13 cellular contexts compared by ENCODE assay signal in genomic region chr5:108924457-108924961, GRCh38.
DNase-seq lines count a peak whose midpoint lies in the region; ATAC-seq, FAIRE-seq and TF ChIP-seq lines count a peak whose summit lies in the region.
"Had no signal": no experiment of that assay in that cellular context is flagged by ENCODE, and none has a peak within 500 bp of the region (broad histone marks: within the 10 kb centered on the region; RNA-seq: fewer than 3 reads in every experiment).

No MANE protein-coding gene starts in this region.

- intact Hi-C loops in natural killer cell (cut with micrococcal nuclease) (loop anchor here (10.0 kb wide), 1 partner anchor 510 kb away; no protein-coding TSS in a partner anchor), GM12878 (cut with micrococcal nuclease; ENCODE audit: unreplicated experiment) (loop anchor here (5.0 to 10.0 kb wide), 5 partner anchors 240 to 760 kb away; partner anchors contain the start of gene MAN2A1), left ventricle myocardium inferior (cut with micrococcal nuclease) (no loop called here)

- POLR2A ChIA-PET in GM12878 (lab: Charles Lee), result no interaction called here

- SMC1A ChIA-PET in GM12878 (lab: Charles Lee; ENCODE audit: uncharacterized antibody, unreplicated experiment), result interaction anchor here (0.9 to 1.7 kb wide), 6 partner anchors 13 to 423 kb away, joined by 3 to 6 read pairs (median 3); no protein-coding TSS in a partner anchor

- ATAC-seq in natural killer cell (peak; percentile 30 to 59 (median 59)), GM12878 (peak; percentile 81), HG02852 (IDR thresholded peaks at IDR 0.05; ENCODE audit: unreplicated experiment) (no peak)
- no peak for ATAC-seq in natural killer cell treated with Interleukin-12 subunit alpha and Interleukin-12 subunit beta and Interleukin-15 and Interleukin-18, amount 100 ng/mL, for 72 hours

- H3K9me3 ChIP-seq in GM12878 (replicated peaks; ENCODE audit: control insufficient read depth, insufficient read depth, low read length) (no peaks in the 10 kb centered on the region), left ventricle myocardium inferior (replicated peaks) (no peaks in the 10 kb centered on the region)
- H3K9me3 ChIP-seq: thyroid gland had no signal

- TF ChIP-seq EP300 in GM12878 (IDR thresholded peaks at IDR 0.05; ENCODE audit: borderline replicate concordance in 1 of 2, control insufficient read depth in 1 of 2, low read depth in 2 of 2, low read length in 2 of 2), result no peak

- H3K4me1 Mint-ChIP-seq in natural killer cell, result peaks cover 0 to 5% of the 10 kb centered on the region in 2 donors
- H3K4me1 Mint-ChIP-seq in natural killer cell treated with Interleukin-12 subunit alpha and Interleukin-12 subunit beta and Interleukin-15 and Interleukin-18, amount 100 ng/mL, for 72 hours (ENCODE audit: low read depth in 2 of 2), result peaks cover 0 to 3% of the 10 kb centered on the region in 2 donors
- no peaks in the 10 kb centered on the region for H3K4me1 Mint-ChIP-seq in type B pancreatic cell (ENCODE audit: unreplicated experiment)
- H3K4me1 Mint-ChIP-seq: mesothelial cell of epicardium had no signal

- DNase-seq in natural killer cell (no peak), Kasumi-1 (lab: John Stamatoyannopoulos, UW) (peak; percentile 63 to 70), GM12878 (ENCODE audit: low read depth, low spot score) (no peak), type B pancreatic cell (ENCODE audit: extremely low spot score, unreplicated experiment) (no peak), left ventricle myocardium inferior (no peak), NCI-H1417 treated with DMSO at 0.1 percent for 48 hours (lab: John Stamatoyannopoulos, UW) (no peak)
- DNase-seq in natural killer cell treated with Interleukin-12 subunit alpha and Interleukin-12 subunit beta and Interleukin-15 and Interleukin-18, amount 100 ng/mL, for 72 hours (ENCODE audit: low spot score), result no peak
- DNase-seq: NCI-H2081; stimulated activated CD4-positive, alpha-beta T cell treated with anti-CD3 and anti-CD28 coated beads, Interleukin-1b, Interleukin-23, amount 100 ng/mL, for 48 hours; thyroid gland had no signal

- whole genome bisulfite sequencing in GM12878 (ENCODE audit: insufficient coverage, insufficient replicate concordance, low lambda C conversion rate, missing lambda C conversion rate), result 97% methylated on average over 3 of the region's 3 CpGs

- H3K4me3 Mint-ChIP-seq in natural killer cell (peak overlapping the region; percentile 29), type B pancreatic cell (no peak overlapping the region)
- no peak overlapping the region for H3K4me3 Mint-ChIP-seq in natural killer cell treated with Interleukin-12 subunit alpha and Interleukin-12 subunit beta and Interleukin-15 and Interleukin-18, amount 100 ng/mL, for 72 hours
- H3K4me3 Mint-ChIP-seq: mesothelial cell of epicardium; T-helper 1 cell treated with Interleukin-12 subunit alpha and Interleukin-12 subunit beta and Interleukin-4 antibody, amounts not matched to agents 30 μg/mL and 1 μg/mL, for 36 hours had no signal

- H3K27ac ChIP-seq in GM12878 (ENCODE audit: control insufficient read depth, insufficient read depth) (peak overlapping the region; percentile 35), left ventricle myocardium inferior (replicated peaks) (no peak overlapping the region)
- H3K27ac ChIP-seq: thyroid gland had no signal

- H3K9ac ChIP-seq in GM12878 (ENCODE audit: control insufficient read depth, insufficient read depth, low read length), result no peak overlapping the region

- in situ Hi-C loops in GM12878 (cut with MboI), result no loop called here

- no peak for TF ChIP-seq CTCF in natural killer cell (IDR thresholded peaks at IDR 0.05)
- TF ChIP-seq CTCF in GM12878 (IDR thresholded peaks at IDR 0.05 in 2 of 3, conservative IDR thresholded peaks at IDR 0.05 in 1 of 3; ENCODE audit: control insufficient read depth in 2 of 3, extremely low read depth in 1 of 3, insufficient read depth in 1 of 3, low read depth in 3 of 3, low read length in 3 of 3), result peak in 1 of 3 experiments; percentile 24; a peak in 2 of 6 replicates
- peak; percentile 46 for TF ChIP-seq CTCF in type B pancreatic cell (conservative IDR thresholded peaks at IDR 0.05)
- no peak for TF ChIP-seq CTCF in left ventricle myocardium inferior (IDR thresholded peaks at IDR 0.05; ENCODE audit: borderline replicate concordance)

- TSS peak; percentile 88 for BruUV-seq in GM12878 (replicated peaks; lab: Mats Ljungman, UMichigan)

- H3K4me3 ChIP-seq in GM12878 (no peak overlapping the region), left ventricle myocardium inferior (no peak overlapping the region)
- H3K4me3 ChIP-seq: thyroid gland had no signal

- peak; percentile 13 for FAIRE-seq in GM12878 (lab: Jason Lieb, UNC)

- TF ChIP-seq POLR2A in GM12878 (IDR thresholded peaks at IDR 0.05; ENCODE audit: low read depth, low read length), result no peak

- H3K79me2 ChIP-seq in GM12878 (ENCODE audit: control insufficient read depth, insufficient read depth, low read length), result no peaks in the 10 kb centered on the region

- CTCF ChIA-PET in GM12878 (lab: Yijun Ruan, JAX), result interaction anchor here (0.6 to 3.0 kb wide), 8 partner anchors 10 to 486 kb away, joined by 3 to 11 read pairs (median 3); no protein-coding TSS in a partner anchor

- no peak overlapping the region for H2AFZ ChIP-seq in GM12878 (ENCODE audit: control insufficient read depth, low read depth, low read length)

- no peak overlapping the region; the same call in 1 of the 2 replicates for H3K4me2 ChIP-seq in GM12878 (ENCODE audit: control insufficient read depth, insufficient read depth)

- no peaks in the 10 kb centered on the region for H4K20me1 ChIP-seq in GM12878 (ENCODE audit: control insufficient read depth, insufficient read depth)

- H3K36me3 ChIP-seq in GM12878 (ENCODE audit: control insufficient read depth in 2 of 2, insufficient read depth in 2 of 2, low read length in 1 of 2) (no peaks in the 10 kb centered on the region), left ventricle myocardium inferior (no peaks in the 10 kb centered on the region)
- H3K36me3 ChIP-seq: thyroid gland had no signal

- H3K36me3 Mint-ChIP-seq in natural killer cell (no peaks in the 10 kb centered on the region), type B pancreatic cell (no peaks in the 10 kb centered on the region)
- no peaks in the 10 kb centered on the region for H3K36me3 Mint-ChIP-seq in natural killer cell treated with Interleukin-12 subunit alpha and Interleukin-12 subunit beta and Interleukin-15 and Interleukin-18, amount 100 ng/mL, for 72 hours

- H3K4me1 ChIP-seq in GM12878 (ENCODE audit: control insufficient read depth, insufficient read depth, low read length), result no peaks in the 10 kb centered on the region
- H3K4me1 ChIP-seq in left ventricle myocardium inferior, result peaks cover 8% of the 10 kb centered on the region
- H3K4me1 ChIP-seq: thyroid gland had no signal

- RAD21 ChIA-PET in GM12878 (lab: Charles Lee; ENCODE audit: unreplicated experiment), result interaction anchor here (0.6 to 1.3 kb wide), 5 partner anchors 12 to 540 kb away, joined by 3 to 7 read pairs (median 3); no protein-coding TSS in a partner anchor

- H3K27me3 Mint-ChIP-seq in natural killer cell (ENCODE audit: low read depth in 2 of 2) (no peaks in the 10 kb centered on the region), type B pancreatic cell (no peaks in the 10 kb centered on the region)
- no peaks in the 10 kb centered on the region for H3K27me3 Mint-ChIP-seq in natural killer cell treated with Interleukin-12 subunit alpha and Interleukin-12 subunit beta and Interleukin-15 and Interleukin-18, amount 100 ng/mL, for 72 hours

- TF ChIP-seq RAD21 in GM12878 (IDR thresholded peaks at IDR 0.05; ENCODE audit: insufficient read depth, low read depth, low read length), result no peak

- H3K9me3 Mint-ChIP-seq in natural killer cell, result no peaks in the 10 kb centered on the region
- no peaks in the 10 kb centered on the region for H3K9me3 Mint-ChIP-seq in natural killer cell treated with Interleukin-12 subunit alpha and Interleukin-12 subunit beta and Interleukin-15 and Interleukin-18, amount 100 ng/mL, for 72 hours
- H3K9me3 Mint-ChIP-seq in type B pancreatic cell, result no peaks in the 10 kb centered on the region
- H3K9me3 Mint-ChIP-seq: mesothelial cell of epicardium; T-helper 1 cell treated with Interleukin-12 subunit alpha and Interleukin-12 subunit beta and Interleukin-4 antibody, amounts not matched to agents 30 μg/mL and 1 μg/mL, for 36 hours had no signal

- H3K27ac Mint-ChIP-seq in natural killer cell, result no peak overlapping the region
- H3K27ac Mint-ChIP-seq in natural killer cell treated with Interleukin-12 subunit alpha and Interleukin-12 subunit beta and Interleukin-15 and Interleukin-18, amount 100 ng/mL, for 72 hours, result no peak overlapping the region
- no peak overlapping the region for H3K27ac Mint-ChIP-seq in type B pancreatic cell
- H3K27ac Mint-ChIP-seq: mesothelial cell of epicardium; T-helper 1 cell treated with Interleukin-12 subunit alpha and Interleukin-12 subunit beta and Interleukin-4 antibody, amounts not matched to agents 30 μg/mL and 1 μg/mL, for 36 hours had no signal

- H3K27me3 ChIP-seq in GM12878 (replicated peaks in 1 of 2; ENCODE audit: control insufficient read depth in 2 of 2, insufficient read depth in 2 of 2, low read length in 1 of 2) (no peaks in the 10 kb centered on the region), left ventricle myocardium inferior (ENCODE audit: low read depth) (no peaks in the 10 kb centered on the region)
- H3K27me3 ChIP-seq: thyroid gland had no signal

TF ChIP-seq in GM12878, 131 proteins besides CTCF, POLR2A, EP300 and RAD21 (continues in another document):
- TF ChIP-seq CHD1 (IDR thresholded peaks at IDR 0.05; ENCODE audit: low read depth, low read length) (no peak), HSF1 (IDR thresholded peaks at IDR 0.05; ENCODE audit: low read depth, low read length) (no peak), MXI1 (IDR thresholded peaks at IDR 0.05; ENCODE audit: low read depth, low read length) (0 out of 2 replicates have a peak, but pooled peaks have one; percentile 24)

Comparison
In these comparisons a context has a peak if more than half of its experiments do, and no peak if none do; other contexts are left out.
1. ATAC-seq: peak in natural killer cell (3 of 3) and GM12878 (single experiment); none in natural killer cell treated with Interleukin-12 subunit alpha and Interleukin-12 subunit beta and Interleukin-15 and Interleukin-18, amount 100 ng/mL, for 72 hours (0 of 2) and HG02852 (single experiment).
2. DNase-seq: peak in Kasumi-1 (2 of 2); none in natural killer cell (single experiment), natural killer cell treated with Interleukin-12 subunit alpha and Interleukin-12 subunit beta and Interleukin-15 and Interleukin-18, amount 100 ng/mL, for 72 hours (single experiment), GM12878 (single experiment), type B pancreatic cell (single experiment), left ventricle myocardium inferior (single experiment) and NCI-H1417 treated with DMSO at 0.1 percent for 48 hours (single experiment).